8 cellular contexts compared by ENCODE assay signal in the genomic region with DNA sequence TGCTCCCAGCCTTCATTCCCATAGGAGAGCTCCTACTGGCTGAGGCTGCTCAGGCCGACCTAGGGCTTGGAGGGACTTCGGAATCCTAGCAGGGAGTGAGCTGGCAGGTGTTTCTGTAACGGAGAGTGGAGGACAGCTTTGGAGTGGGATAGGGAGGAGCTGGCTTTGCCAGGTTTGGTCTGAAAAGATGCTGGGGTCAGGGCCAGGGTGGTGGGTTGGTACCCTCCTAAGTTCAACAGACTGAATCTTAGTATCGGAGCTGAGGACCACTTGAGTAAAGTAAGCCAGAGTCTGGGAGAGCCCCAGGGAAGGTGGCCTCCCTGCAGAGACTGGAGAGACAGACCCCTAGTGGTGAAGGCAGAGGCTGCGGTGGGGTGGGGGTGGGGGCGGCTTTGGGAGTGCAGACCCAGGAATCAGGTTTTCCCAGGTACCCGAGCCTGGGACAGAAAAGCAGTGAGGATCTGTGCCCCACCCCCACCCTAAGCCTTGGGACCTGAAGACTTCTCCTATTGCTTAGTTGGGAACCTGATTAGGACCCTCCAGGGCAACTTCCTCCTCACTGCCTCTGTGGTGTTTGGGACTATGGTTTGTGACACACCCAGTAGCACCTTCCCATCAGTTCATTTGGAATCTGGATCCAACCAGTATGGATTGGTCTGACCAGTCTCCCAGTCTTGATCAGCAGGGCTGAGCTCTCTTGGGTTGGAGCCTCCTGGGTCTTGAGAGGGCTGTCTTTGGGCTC. TPM values are rescaled to one million over a fixed set of nuclear protein-coding genes. Genes with fewer than 3 reads are reported as not detected.
DNase-seq lines count a peak whose midpoint lies in the region; ATAC-seq and TF ChIP-seq lines count a peak whose summit lies in the region.

No MANE protein-coding gene starts in this region.

- DNase-seq in Calu3 (peak; percentile 56), HFFc6 (peak; percentile 12), fibroblast of the aortic adventitia (ENCODE audit: low read depth) (peak; percentile 12), progenitor cell of endocrine pancreas (ENCODE audit: low spot score, unreplicated experiment) (no peak), NCI-H1048 (lab: John Stamatoyannopoulos, UW) (no peak)
- DNase-seq in activated CD4-positive, alpha-beta T cell treated with anti-CD3 and anti-CD28 coated beads, Interleukin-2, amount 10 ng/mL, durations not matched to agents 7 days and 5 days: no peak

- peak overlapping the region; percentile 70 for H3K27ac Mint-ChIP-seq in Calu3 (ENCODE audit: unreplicated experiment)
- H3K27ac Mint-ChIP-seq in HFFc6: peak overlapping the region; percentile 49; the same call in 1 of the 2 replicates
- H3K27ac Mint-ChIP-seq in activated CD4-positive, alpha-beta T cell treated with anti-CD3 and anti-CD28 coated beads, Interleukin-2, amount 10 ng/mL, durations not matched to agents 7 days and 5 days: peak overlapping the region; percentile 60
- H3K27ac Mint-ChIP-seq in progenitor cell of endocrine pancreas: peak overlapping the region; percentile 86

- peak overlapping the region; percentile 72 for H3K4me3 Mint-ChIP-seq in Calu3 (ENCODE audit: low read depth, unreplicated experiment)
- H3K4me3 Mint-ChIP-seq in HFFc6: peak overlapping the region; percentile 76
- peak overlapping the region; percentile 74 for H3K4me3 Mint-ChIP-seq in activated CD4-positive, alpha-beta T cell treated with anti-CD3 and anti-CD28 coated beads, Interleukin-2, amount 10 ng/mL, durations not matched to agents 7 days and 5 days
- H3K4me3 Mint-ChIP-seq in progenitor cell of endocrine pancreas (ENCODE audit: low read depth): peak overlapping the region; percentile 69

- ATAC-seq in GM21526 (IDR thresholded peaks at IDR 0.05; ENCODE audit: low FRiP score, unreplicated experiment) (no peak), GM18511 (IDR thresholded peaks at IDR 0.05; ENCODE audit: unreplicated experiment) (no peak)

- peaks cover 38% of the 10 kb centered on the region for H3K4me1 Mint-ChIP-seq in Calu3 (ENCODE audit: low read depth, unreplicated experiment)
- peaks cover 46% of the 10 kb centered on the region for H3K4me1 Mint-ChIP-seq in HFFc6 (ENCODE audit: low read depth)
- peaks cover 62% of the 10 kb centered on the region for H3K4me1 Mint-ChIP-seq in activated CD4-positive, alpha-beta T cell treated with anti-CD3 and anti-CD28 coated beads, Interleukin-2, amount 10 ng/mL, durations not matched to agents 7 days and 5 days
- peaks cover 26% of the 10 kb centered on the region for H3K4me1 Mint-ChIP-seq in progenitor cell of endocrine pancreas (ENCODE audit: low read depth)

- no TSS peak for BruUV-seq in Calu3 (replicated peaks; lab: Mats Ljungman, UMichigan)

- CTCF ChIA-PET in Calu3 (lab: Charles Lee): interaction anchor here (0.6 to 2.3 kb wide), 13 partner anchors 10 to 213 kb away, joined by 3 to 18 read pairs (median 6); a partner anchor contains a TSS
- CTCF ChIA-PET in activated CD4-positive, alpha-beta T cell treated with anti-CD3 and anti-CD28 coated beads, Interleukin-2, amount 10 ng/mL, durations not matched to agents 7 days and 5 days (lab: Charles Lee): interaction anchor here (0.6 to 4.0 kb wide), 13 partner anchors 10 to 349 kb away, joined by 3 to 23 read pairs (median 5); a partner anchor contains a TSS

- no peaks in the 10 kb centered on the region for H3K27me3 Mint-ChIP-seq in Calu3 (ENCODE audit: unreplicated experiment)
- H3K27me3 Mint-ChIP-seq in HFFc6 (ENCODE audit: insufficient read depth): no peaks in the 10 kb centered on the region
- no peaks in the 10 kb centered on the region for H3K27me3 Mint-ChIP-seq in activated CD4-positive, alpha-beta T cell treated with anti-CD3 and anti-CD28 coated beads, Interleukin-2, amount 10 ng/mL, durations not matched to agents 7 days and 5 days
- no peaks in the 10 kb centered on the region for H3K27me3 Mint-ChIP-seq in progenitor cell of endocrine pancreas

- POLR2A ChIA-PET in activated CD4-positive, alpha-beta T cell treated with anti-CD3 and anti-CD28 coated beads, Interleukin-2, amount 10 ng/mL, durations not matched to agents 7 days and 5 days (lab: Charles Lee): no interaction called here

- peak overlapping the region; percentile 88 for H3K4me3 ChIP-seq in fibroblast of the aortic adventitia (ENCODE audit: low read depth, low read length)

- TF ChIP-seq CTCF in Calu3 (IDR thresholded peaks at IDR 0.05; ENCODE audit: unreplicated experiment): peak; percentile 42
- peak; percentile 72 for TF ChIP-seq CTCF in HFFc6 (IDR thresholded peaks at IDR 0.05)
- TF ChIP-seq CTCF in fibroblast of the aortic adventitia (IDR thresholded peaks at IDR 0.05; ENCODE audit: insufficient read depth, low read length): peak; percentile 60
- TF ChIP-seq CTCF in progenitor cell of endocrine pancreas (IDR thresholded peaks at IDR 0.05; ENCODE audit: unreplicated experiment): peak; percentile 60

- H3K9me3 Mint-ChIP-seq in Calu3 (ENCODE audit: low read depth, unreplicated experiment) (no peaks in the 10 kb centered on the region), HFFc6 (no peaks in the 10 kb centered on the region), progenitor cell of endocrine pancreas (ENCODE audit: low read depth) (no peaks in the 10 kb centered on the region)
- H3K9me3 Mint-ChIP-seq in activated CD4-positive, alpha-beta T cell treated with anti-CD3 and anti-CD28 coated beads, Interleukin-2, amount 10 ng/mL, durations not matched to agents 7 days and 5 days: no peaks in the 10 kb centered on the region

- H3K36me3 Mint-ChIP-seq in Calu3 (ENCODE audit: insufficient read depth, unreplicated experiment): peaks cover 31% of the 10 kb centered on the region
- H3K36me3 Mint-ChIP-seq in HFFc6 (ENCODE audit: low read depth): no peaks in the 10 kb centered on the region
- peaks cover 3% of the 10 kb centered on the region for H3K36me3 Mint-ChIP-seq in activated CD4-positive, alpha-beta T cell treated with anti-CD3 and anti-CD28 coated beads, Interleukin-2, amount 10 ng/mL, durations not matched to agents 7 days and 5 days (ENCODE audit: low read depth)
- no peaks in the 10 kb centered on the region for H3K36me3 Mint-ChIP-seq in progenitor cell of endocrine pancreas (ENCODE audit: insufficient read depth)

- intact Hi-C loops in Calu3 (cut with micrococcal nuclease; ENCODE audit: unreplicated experiment): loop anchor here (2.0 to 5.0 kb wide), 3 partner anchors 37 to 126 kb away; a partner anchor contains a TSS

RNA-seq across cellular contexts. Expression of a gene that starts 3.0 kb away (rescaled TPM):
- total RNA-seq in Calu3 (2022) (17.6 and 22.3 TPM in 2 replicates), fibroblast of the aortic adventitia (ENCODE audit: low replicate concordance) (2.4 and 3.8 TPM in 2 replicates), progenitor cell of endocrine pancreas (10.7 and 11.1 TPM in 2 replicates)
- 1 to 10 TPM; 4.4 to 5.4 (median 5.1) TPM for total RNA-seq in HFFc6 (2021; fragmentation: NEBNext Ultra II Directional; extraction: Animal tissue kit (Norgen Biotek cat#: 25700))
- total RNA-seq in activated CD4-positive, alpha-beta T cell treated with anti-CD3 and anti-CD28 coated beads, Interleukin-2, amount 10 ng/mL, durations not matched to agents 7 days and 5 days: 1 to 10 TPM; 8.2 to 8.3 TPM

RNA-seq across cellular contexts. Expression of a gene that starts 23.8 kb away (rescaled TPM):
- total RNA-seq in Calu3 (2022): 32.6 and 33.2 TPM in 2 replicates
- 10 to 100 TPM; 24.3 to 27.7 (median 26.4) TPM for total RNA-seq in HFFc6 (2021; fragmentation: NEBNext Ultra II Directional; extraction: Animal tissue kit (Norgen Biotek cat#: 25700))
- 1 to 10 TPM; 7.5 to 8.0 TPM for total RNA-seq in activated CD4-positive, alpha-beta T cell treated with anti-CD3 and anti-CD28 coated beads, Interleukin-2, amount 10 ng/mL, durations not matched to agents 7 days and 5 days
- 9.5 and 12.2 TPM in 2 replicates for total RNA-seq in fibroblast of the aortic adventitia (ENCODE audit: low replicate concordance)
- total RNA-seq in progenitor cell of endocrine pancreas: 34.0 and 36.0 TPM in 2 replicates

RNA-seq across cellular contexts. Expression of a gene that starts 52.4 kb away (rescaled TPM):
- total RNA-seq in Calu3 (2022): 22.5 and 25.1 TPM in 2 replicates
- total RNA-seq in HFFc6 (2021; fragmentation: NEBNext Ultra II Directional; extraction: Animal tissue kit (Norgen Biotek cat#: 25700)): 1 to 10 TPM; 6.3 to 10.0 (median 8.5) TPM
- total RNA-seq in activated CD4-positive, alpha-beta T cell treated with anti-CD3 and anti-CD28 coated beads, Interleukin-2, amount 10 ng/mL, durations not matched to agents 7 days and 5 days: 10 to 100 TPM; 31.4 to 41.5 TPM
- total RNA-seq in fibroblast of the aortic adventitia (ENCODE audit: low replicate concordance): 2.2 and 6.9 TPM in 2 replicates
- 48.4 and 54.0 TPM in 2 replicates for total RNA-seq in progenitor cell of endocrine pancreas

Comparison
In these comparisons a context has a peak if more than half of its experiments do, and no peak if none do; other contexts are left out.
1. DNase-seq: peak in Calu3 (single experiment), HFFc6 (single experiment) and fibroblast of the aortic adventitia (single experiment); none in activated CD4-positive, alpha-beta T cell treated with anti-CD3 and anti-CD28 coated beads, Interleukin-2, amount 10 ng/mL, durations not matched to agents 7 days and 5 days (single experiment), progenitor cell of endocrine pancreas (single experiment) and NCI-H1048 (single experiment).
2. Peak in every context shown above with its lines, with median percentiles within 50 percentile points of each other: H3K27ac Mint-ChIP-seq, H3K4me3 Mint-ChIP-seq and CTCF ChIP-seq.